ENCODE assay signal across 19 cellular contexts in genomic region chr6:160387887-160388286, GRCh38. TPM values are rescaled to one million over a fixed set of nuclear protein-coding genes. Genes with fewer than 3 reads are reported as not detected.
"Had no signal": no experiment of that assay in that cellular context is flagged by ENCODE, and none has a peak within 500 bp of the region (broad histone marks: within the 10 kb centered on the region; RNA-seq: fewer than 3 reads in every experiment).

No MANE protein-coding gene starts in this region.

- FAIRE-seq: islet of Langerhans, small intestine had no signal

- H3K27ac ChIP-seq: ovary had no signal

- H3K4me3 ChIP-seq: heart left ventricle, ovary had no signal

- H3K4me1 Mint-ChIP-seq: activated naive CD8-positive, alpha-beta T cell treated with anti-CD3 and anti-CD28 coated beads, Interleukin-2, amount 50 U/mL, for 24 hours; central memory CD8-positive, alpha-beta T cell had no signal

- H3K36me3 Mint-ChIP-seq: type B pancreatic cell, WTC11 had no signal

- H3K9me3 Mint-ChIP-seq: dendritic cell treated with granulocyte-macrophage colony-stimulating factor and Interleukin-4, amounts not matched to agents 40 ng/mL and 50 ng/mL, for 4 days; type B pancreatic cell had no signal

- H3K27me3 ChIP-seq: heart left ventricle, ovary had no signal

- H3K4me3 Mint-ChIP-seq: activated naive CD8-positive, alpha-beta T cell treated with anti-CD3 and anti-CD28 coated beads, Interleukin-2, amount 50 U/mL, for 24 hours; central memory CD8-positive, alpha-beta T cell; dendritic cell treated with granulocyte-macrophage colony-stimulating factor and Interleukin-4, amounts not matched to agents 40 ng/mL and 50 ng/mL, for 4 days; effector memory CD8-positive, alpha-beta T cell; type B pancreatic cell; WTC11 had no signal

- H3K9me3 ChIP-seq: ovary had no signal

- ATAC-seq: activated naive CD8-positive, alpha-beta T cell treated with anti-CD3 and anti-CD28 coated beads, Interleukin-2, amount 50 U/mL, for 24 hours; effector memory CD8-positive, alpha-beta T cell; SK-N-SH treated with all-trans-retinoic acid at 6 μM for 48 hours; WTC11 had no signal

- DNase-seq: activated CD4-positive, alpha-beta T cell treated with anti-CD3 and anti-CD28 coated beads for 48 hours; activated CD8-positive, alpha-beta memory T cell treated with anti-CD3 and anti-CD28 coated beads for 24 hours; activated naive CD4-positive, alpha-beta T cell treated with Interleukin-2 at 50 U/mL for 16 hours; activated naive CD8-positive, alpha-beta T cell treated with anti-CD3 and anti-CD28 coated beads, Interleukin-2, amount 50 U/mL, for 24 hours; effector memory CD8-positive, alpha-beta T cell; left ventricle myocardium superior; mesendoderm; retina; small intestine had no signal

- H3K27ac Mint-ChIP-seq: activated naive CD8-positive, alpha-beta T cell treated with anti-CD3 and anti-CD28 coated beads, Interleukin-2, amount 50 U/mL, for 24 hours; dendritic cell treated with granulocyte-macrophage colony-stimulating factor and Interleukin-4, amounts not matched to agents 40 ng/mL and 50 ng/mL, for 4 days; effector memory CD8-positive, alpha-beta T cell; type B pancreatic cell; WTC11 had no signal

- H3K36me3 ChIP-seq: heart left ventricle, ovary had no signal

- H3K27me3 Mint-ChIP-seq: dendritic cell treated with granulocyte-macrophage colony-stimulating factor and Interleukin-4, amounts not matched to agents 40 ng/mL and 50 ng/mL, for 4 days had no signal

RNA-seq across cellular contexts. Expression of gene SLC22A3, which starts 39.7 kb away (rescaled TPM):
- total RNA-seq: T-helper 1 cell treated with Interleukin-12 subunit alpha and Interleukin-12 subunit beta and Interleukin-4 antibody, amounts not matched to agents 30 ng/mL and 1 ng/mL, for 36 hours had no signal
- polyA plus RNA-seq: neural cell had no signal
